ENCODE assay signal across 15 cellular contexts in genomic region chr5:94785111-94785510, GRCh38.
DNase-seq lines count a peak whose midpoint lies in the region; TF ChIP-seq lines count a peak whose summit lies in the region.
"Had no signal": no experiment of that assay in that cellular context is flagged by ENCODE, and none has a peak within 500 bp of the region (broad histone marks: within the 10 kb centered on the region; RNA-seq: fewer than 3 reads in every experiment).

No MANE protein-coding gene starts in this region.

- H3K9ac ChIP-seq in neural progenitor cell, result no peak overlapping the region

- H3K4me2 ChIP-seq in neural progenitor cell, result no peak overlapping the region
- H3K4me2 ChIP-seq: A549, PC-9 had no signal

- peak; percentile 23 for TF ChIP-seq CTCF in astrocyte of the spinal cord (IDR thresholded peaks at IDR 0.05; ENCODE audit: low read depth, low read length)
- TF ChIP-seq CTCF in neural progenitor cell (IDR thresholded peaks at IDR 0.05), result peak; percentile 30

- H3K36me3 Mint-ChIP-seq in neural progenitor cell, result no peaks in the 10 kb centered on the region
- no peaks in the 10 kb centered on the region for H3K36me3 Mint-ChIP-seq in activated CD4-positive, alpha-beta T cell treated with anti-CD3 and anti-CD28 coated beads, Interleukin-2, amount 10 ng/mL, durations not matched to agents 24 days and 14 days (ENCODE audit: low read depth)

- in situ Hi-C loops in astrocyte of the spinal cord (cut with HindIII; ENCODE audit: low sequenced_read_pairs), result no loop called here

- no peaks in the 10 kb centered on the region for H3K4me1 ChIP-seq in neural progenitor cell
- H3K4me1 ChIP-seq: A549, vagina had no signal

- no peak overlapping the region for H3K27ac Mint-ChIP-seq in neural progenitor cell
- no peak overlapping the region for H3K27ac Mint-ChIP-seq in activated CD4-positive, alpha-beta T cell treated with anti-CD3 and anti-CD28 coated beads, Interleukin-2, amount 10 ng/mL, durations not matched to agents 24 days and 14 days

- H3K4me1 Mint-ChIP-seq in neural progenitor cell, result peaks cover 5% of the 10 kb centered on the region
- H3K4me1 Mint-ChIP-seq in activated CD4-positive, alpha-beta T cell treated with anti-CD3 and anti-CD28 coated beads, Interleukin-2, amount 10 ng/mL, durations not matched to agents 24 days and 14 days, result peaks cover 2% of the 10 kb centered on the region

- H3K9me3 ChIP-seq in neural progenitor cell (ENCODE audit: low read depth), result no peaks in the 10 kb centered on the region
- H3K9me3 ChIP-seq: A549, MG63, vagina had no signal

- H2AFZ ChIP-seq in neural progenitor cell (replicated peaks), result no peak overlapping the region
- H2AFZ ChIP-seq: PC-9 had no signal

- H3K9me3 Mint-ChIP-seq in neural progenitor cell, result no peaks in the 10 kb centered on the region
- H3K9me3 Mint-ChIP-seq in activated CD4-positive, alpha-beta T cell treated with anti-CD3 and anti-CD28 coated beads, Interleukin-2, amount 10 ng/mL, durations not matched to agents 24 days and 14 days, result no peaks in the 10 kb centered on the region

- no peaks in the 10 kb centered on the region for H3F3A ChIP-seq in neural progenitor cell (ENCODE audit: low read depth)

- no peaks in the 10 kb centered on the region for H3K36me3 ChIP-seq in neural progenitor cell
- H3K36me3 ChIP-seq: MG63, vagina had no signal

- H3K79me2 ChIP-seq in neural progenitor cell (ENCODE audit: low read depth), result no peaks in the 10 kb centered on the region

- intact Hi-C loops in activated CD4-positive, alpha-beta T cell treated with anti-CD3 and anti-CD28 coated beads, Interleukin-2, amount 10 ng/mL, durations not matched to agents 24 days and 14 days (cut with micrococcal nuclease), result no loop called here

- H3K27ac ChIP-seq in neural progenitor cell, result no peak overlapping the region
- H3K27ac ChIP-seq: A549, PC-9, vagina had no signal

- no peak overlapping the region for H3K4me3 Mint-ChIP-seq in neural progenitor cell
- H3K4me3 Mint-ChIP-seq in activated CD4-positive, alpha-beta T cell treated with anti-CD3 and anti-CD28 coated beads, Interleukin-2, amount 10 ng/mL, durations not matched to agents 24 days and 14 days, result no peak overlapping the region

- DNase-seq in NCI-H1092 treated with DMSO at 0.1 percent for 48 hours (lab: John Stamatoyannopoulos, UW) (peak; percentile 9), NCI-H1092 (lab: John Stamatoyannopoulos, UW) (no peak), NAMALWA (ENCODE audit: low spot score) (peak; percentile 27), astrocyte of the spinal cord (ENCODE audit: low read depth, low spot score) (no peak), neural progenitor cell (ENCODE audit: low spot score) (no peak)
- no peak for DNase-seq in activated naive CD4-positive, alpha-beta T cell (lab: John Stamatoyannopoulos, UW)
- DNase-seq in activated CD4-positive, CD25-positive, alpha-beta regulatory T cell (lab: John Stamatoyannopoulos, UW), result no peak
- no peak for DNase-seq in activated CD4-positive, alpha-beta T cell treated with anti-CD3 and anti-CD28 coated beads, Interleukin-2, amount 10 ng/mL, durations not matched to agents 24 days and 14 days
- DNase-seq: dermis blood vessel endothelial cell, GDM1, H7, MG63, PC-9 had no signal

- H3K27me3 Mint-ChIP-seq in neural progenitor cell (ENCODE audit: insufficient read depth, low read depth), result no peaks in the 10 kb centered on the region
- peaks cover 30% of the 10 kb centered on the region for H3K27me3 Mint-ChIP-seq in activated CD4-positive, alpha-beta T cell treated with anti-CD3 and anti-CD28 coated beads, Interleukin-2, amount 10 ng/mL, durations not matched to agents 24 days and 14 days

- H3K27me3 ChIP-seq in neural progenitor cell, result no peaks in the 10 kb centered on the region
- H3K27me3 ChIP-seq: vagina had no signal

- no peaks in the 10 kb centered on the region for H4K20me1 ChIP-seq in neural progenitor cell (ENCODE audit: low read depth)

- H3K4me3 ChIP-seq in astrocyte of the spinal cord (ENCODE audit: low read depth, low read length), result no peak overlapping the region
- H3K4me3 ChIP-seq in neural progenitor cell, result no peak overlapping the region
- H3K4me3 ChIP-seq: A549, MG63, PC-9, vagina had no signal

Comparison
In these comparisons a context has a peak if more than half of its experiments do, and no peak if none do; other contexts are left out.
1. DNase-seq: peak in NCI-H1092 treated with DMSO at 0.1 percent for 48 hours (single experiment) and NAMALWA (single experiment); none in NCI-H1092 (single experiment), astrocyte of the spinal cord (single experiment), neural progenitor cell (single experiment), activated naive CD4-positive, alpha-beta T cell (0 of 4), activated CD4-positive, CD25-positive, alpha-beta regulatory T cell (0 of 4) and activated CD4-positive, alpha-beta T cell treated with anti-CD3 and anti-CD28 coated beads, Interleukin-2, amount 10 ng/mL, durations not matched to agents 24 days and 14 days (single experiment).